27 cellular contexts compared by ENCODE assay signal in the genomic region with DNA sequence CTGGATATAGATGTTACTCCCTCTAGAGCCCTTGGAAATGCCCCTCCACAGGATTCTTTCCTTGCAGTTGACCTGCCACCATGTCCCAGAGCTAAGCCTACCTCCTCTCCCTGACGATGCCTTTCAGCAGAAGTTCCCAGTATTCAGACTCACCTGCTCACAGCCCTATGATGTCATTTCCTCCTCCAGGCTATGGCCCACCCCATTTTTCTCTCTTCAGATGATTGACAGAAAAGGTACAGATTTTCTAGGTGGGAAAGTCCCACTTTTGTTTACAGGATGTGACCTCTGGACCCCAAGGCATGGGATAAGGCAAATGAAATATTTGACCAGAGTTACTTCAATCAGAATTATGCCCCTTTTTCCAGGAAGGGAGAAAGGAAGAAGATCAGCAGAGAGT.
"Had no signal": no experiment of that assay in that cellular context is flagged by ENCODE, and none has a peak within 500 bp of the region (broad histone marks: within the 10 kb centered on the region; RNA-seq: fewer than 3 reads in every experiment).

No MANE protein-coding gene starts in this region.

- H3K27ac Mint-ChIP-seq: activated CD8-positive, alpha-beta memory T cell treated with anti-CD3 and anti-CD28 coated beads, Interleukin-2, amount 10 ng/mL, durations not matched to agents 7 days and 5 days; activated CD8-positive, alpha-beta T cell treated with anti-CD3 and anti-CD28 coated beads, Interleukin-2, amount 10 ng/mL, durations not matched to agents 7 days and 5 days; activated naive CD4-positive, alpha-beta T cell treated with anti-CD3 and anti-CD28 coated beads, Interleukin-2, amount 50 U/mL, for 72 hours; activated T-cell treated with anti-CD3 and anti-CD28 coated beads, Interleukin-2, amount 50 U/mL, for 72 hours; dendritic cell treated with granulocyte-macrophage colony-stimulating factor and Interleukin-4, amounts not matched to agents 40 ng/mL and 50 ng/mL, for 4 days; mesothelial cell of epicardium; naive thymus-derived CD4-positive, alpha-beta T cell; neural progenitor cell; T-helper 17 cell; WTC11 had no signal

- H3K4me3 ChIP-seq: esophagus squamous epithelium, neural progenitor cell, spleen, tibial nerve had no signal

- H3K4me3 Mint-ChIP-seq: activated CD8-positive, alpha-beta memory T cell treated with anti-CD3 and anti-CD28 coated beads, Interleukin-2, amount 10 ng/mL, durations not matched to agents 7 days and 5 days; activated CD8-positive, alpha-beta T cell treated with anti-CD3 and anti-CD28 coated beads, Interleukin-2, amount 10 ng/mL, durations not matched to agents 7 days and 5 days; activated T-cell treated with anti-CD3 and anti-CD28 coated beads, Interleukin-2, amount 50 U/mL, for 72 hours; central memory CD8-positive, alpha-beta T cell; dendritic cell treated with granulocyte-macrophage colony-stimulating factor and Interleukin-4, amounts not matched to agents 40 ng/mL and 50 ng/mL, for 4 days; mesothelial cell of epicardium; naive thymus-derived CD4-positive, alpha-beta T cell; neural progenitor cell; T-helper 17 cell; WTC11 had no signal

- FAIRE-seq: bronchial epithelial cell, frontal cortex had no signal

- H3K9me3 Mint-ChIP-seq: dendritic cell treated with granulocyte-macrophage colony-stimulating factor and Interleukin-4, amounts not matched to agents 40 ng/mL and 50 ng/mL, for 4 days; mesothelial cell of epicardium had no signal

- H3K36me3 ChIP-seq: esophagus squamous epithelium, neural progenitor cell, spleen, tibial nerve had no signal

- H3K4me1 Mint-ChIP-seq: activated CD8-positive, alpha-beta memory T cell treated with anti-CD3 and anti-CD28 coated beads, Interleukin-2, amount 10 ng/mL, durations not matched to agents 7 days and 5 days; central memory CD8-positive, alpha-beta T cell; neural progenitor cell; T-helper 17 cell had no signal

- H3K4me1 ChIP-seq: esophagus squamous epithelium, neural progenitor cell, spleen had no signal

- H3K9me3 ChIP-seq: esophagus squamous epithelium, tibial nerve had no signal

- H3K9ac ChIP-seq: neural progenitor cell had no signal

- H3K27me3 ChIP-seq: esophagus squamous epithelium, neural progenitor cell, spleen, tibial nerve had no signal

- H3K27me3 Mint-ChIP-seq: activated CD8-positive, alpha-beta memory T cell treated with anti-CD3 and anti-CD28 coated beads, Interleukin-2, amount 10 ng/mL, durations not matched to agents 7 days and 5 days; central memory CD8-positive, alpha-beta T cell; dendritic cell treated with granulocyte-macrophage colony-stimulating factor and Interleukin-4, amounts not matched to agents 40 ng/mL and 50 ng/mL, for 4 days; naive thymus-derived CD4-positive, alpha-beta T cell had no signal

- ATAC-seq: activated CD8-positive, alpha-beta memory T cell treated with anti-CD3 and anti-CD28 coated beads, Interleukin-2, amount 10 ng/mL, durations not matched to agents 7 days and 5 days; activated CD8-positive, alpha-beta T cell treated with anti-CD3 and anti-CD28 coated beads, Interleukin-2, amount 10 ng/mL, durations not matched to agents 7 days and 5 days; activated naive CD4-positive, alpha-beta T cell treated with anti-CD3 and anti-CD28 coated beads, Interleukin-2, amount 50 U/mL, for 72 hours; activated T-cell treated with anti-CD3 and anti-CD28 coated beads, Interleukin-2, amount 50 U/mL, for 72 hours; naive thymus-derived CD4-positive, alpha-beta T cell; right cardiac atrium; T-helper 17 cell; WTC11 had no signal

- H3K36me3 Mint-ChIP-seq: activated CD8-positive, alpha-beta memory T cell treated with anti-CD3 and anti-CD28 coated beads, Interleukin-2, amount 10 ng/mL, durations not matched to agents 7 days and 5 days; activated naive CD4-positive, alpha-beta T cell treated with anti-CD3 and anti-CD28 coated beads, Interleukin-2, amount 50 U/mL, for 72 hours; mesothelial cell of epicardium; naive thymus-derived CD4-positive, alpha-beta T cell; neural progenitor cell; WTC11 had no signal

- DNase-seq: activated CD4-positive, alpha-beta T cell treated with anti-CD3 and anti-CD28 coated beads for 1 hour; activated CD4-positive, alpha-beta T cell treated with anti-CD3 and anti-CD28 coated beads, Interleukin-2, amount 50 U/mL, for 1 hour; activated CD8-positive, alpha-beta memory T cell treated with anti-CD3 and anti-CD28 coated beads, Interleukin-2, amount 10 ng/mL, durations not matched to agents 7 days and 5 days; activated CD8-positive, alpha-beta T cell treated with anti-CD3 and anti-CD28 coated beads, Interleukin-2, amount 10 ng/mL, durations not matched to agents 7 days and 5 days; activated naive CD4-positive, alpha-beta T cell; activated T-cell treated with anti-CD3 and anti-CD28 coated beads, Interleukin-2, amount 50 U/mL, for 72 hours; effector CD4-positive, alpha-beta T cell; esophagus squamous epithelium; glutamatergic neuron; islet precursor cell; naive thymus-derived CD4-positive, alpha-beta T cell; occipital lobe; right cardiac atrium; spleen; stimulated activated naive CD4-positive, alpha-beta T cell; T-helper 17 cell; T1000 had no signal

- H3K27ac ChIP-seq: epithelial cell of prostate, esophagus squamous epithelium, neural progenitor cell had no signal

- H2AFZ ChIP-seq: neural progenitor cell had no signal

- H3K4me2 ChIP-seq: neural progenitor cell had no signal
